Comparison of ENCODE assay signal across 8 cellular contexts in genomic region chr15:96487245-96487644, GRCh38.
"Had no signal": no experiment of that assay in that cellular context is flagged by ENCODE, and none has a peak within 500 bp of the region (broad histone marks: within the 10 kb centered on the region; RNA-seq: fewer than 3 reads in every experiment).

No MANE protein-coding gene starts in this region.

- DNase-seq: GM23248, GOT3, H7, H9, HCEC 1CT, HFFc6 had no signal

- ATAC-seq: GM23338, HCT116 had no signal
